28 cellular contexts compared by ENCODE assay signal in genomic region chr21:42748620-42749176, GRCh38.
DNase-seq lines count a peak whose midpoint lies in the region; ATAC-seq and TF ChIP-seq lines count a peak whose summit lies in the region.
"Had no signal": no experiment of that assay in that cellular context is flagged by ENCODE, and none has a peak within 500 bp of the region (broad histone marks: within the 10 kb centered on the region; RNA-seq: fewer than 3 reads in every experiment).

No MANE protein-coding gene starts in this region.

- TF ChIP-seq POLR2A in stomach (IDR thresholded peaks at IDR 0.05), result no peak

- TF ChIP-seq CTCF in stomach (IDR thresholded peaks at IDR 0.05), result no peak
- TF ChIP-seq CTCF in osteocyte (IDR thresholded peaks at IDR 0.05), result no peak

- peaks cover 15% of the 10 kb centered on the region for H3K4me1 Mint-ChIP-seq in T-helper 1 cell treated with Interleukin-12 subunit alpha and Interleukin-12 subunit beta and Interleukin-4 antibody, amounts not matched to agents 30 μg/mL and 1 μg/mL, for 36 hours (ENCODE audit: low read depth)
- H3K4me1 Mint-ChIP-seq in T-helper 17 cell (peaks cover 13% of the 10 kb centered on the region), osteocyte (ENCODE audit: unreplicated experiment) (no peaks in the 10 kb centered on the region)

- H3K4me3 Mint-ChIP-seq in T-helper 1 cell treated with Interleukin-12 subunit alpha and Interleukin-12 subunit beta and Interleukin-4 antibody, amounts not matched to agents 30 μg/mL and 1 μg/mL, for 36 hours, result no peak overlapping the region
- H3K4me3 Mint-ChIP-seq in T-helper 17 cell, result no peak overlapping the region
- H3K4me3 Mint-ChIP-seq in osteocyte (ENCODE audit: unreplicated experiment), result no peak overlapping the region
- H3K4me3 Mint-ChIP-seq: activated naive CD4-positive, alpha-beta T cell treated with anti-CD3 and anti-CD28 coated beads for 36 hours had no signal

- H3K4me3 ChIP-seq in muscle layer of colon (ENCODE audit: low read depth in 1 of 2, low read length in 2 of 2) (no peak overlapping the region), stomach (no peak overlapping the region)
- H3K4me3 ChIP-seq: ascending aorta, lower lobe of right lung, thyroid gland had no signal

- peak overlapping the region; percentile 50 for H3K9ac ChIP-seq in muscle layer of colon (ENCODE audit: low read length)

- H3K27me3 ChIP-seq in muscle layer of colon (ENCODE audit: control insufficient read depth in 1 of 2, insufficient read depth in 2 of 2, low read length in 2 of 2) (no peaks in the 10 kb centered on the region), stomach (no peaks in the 10 kb centered on the region)
- H3K27me3 ChIP-seq: ascending aorta, thyroid gland had no signal

- H3K27ac ChIP-seq in muscle layer of colon (ENCODE audit: low read depth, low read length) (peak overlapping the region; percentile 97), stomach (peak overlapping the region in 3 of 5 donors; percentile 68 to 88 (median 70))
- H3K27ac ChIP-seq: 22Rv1, ascending aorta, lower lobe of right lung, thyroid gland had no signal

- H3K9me3 Mint-ChIP-seq in T-helper 1 cell treated with Interleukin-12 subunit alpha and Interleukin-12 subunit beta and Interleukin-4 antibody, amounts not matched to agents 30 μg/mL and 1 μg/mL, for 36 hours, result no peaks in the 10 kb centered on the region
- no peaks in the 10 kb centered on the region for H3K9me3 Mint-ChIP-seq in osteocyte (ENCODE audit: unreplicated experiment)
- H3K9me3 Mint-ChIP-seq: activated naive CD4-positive, alpha-beta T cell treated with anti-CD3 and anti-CD28 coated beads for 36 hours had no signal

- no peak for DNase-seq in T-helper 1 cell
- no peak for DNase-seq in T-helper 17 cell
- no peak for DNase-seq in stomach
- DNase-seq in NCI-H1930 (lab: John Stamatoyannopoulos, UW), result no peak
- no peak for DNase-seq in osteocyte (ENCODE audit: extremely low spot score, unreplicated experiment)
- DNase-seq: activated naive CD4-positive, alpha-beta T cell treated with anti-CD3 and anti-CD28 coated beads for 36 hours; activated T-cell treated with anti-CD3 and anti-CD28 coated beads, Interleukin-2, amount 50 U/mL, for 48 hours; AML-193; Calu3; central memory CD4-positive, alpha-beta T cell; dermis blood vessel endothelial cell; KG1; lower lobe of right lung; NCI-H1436 treated with DMSO at 0.1 percent for 48 hours; NCI-H446 treated with DMSO at 0.1 percent for 48 hours; NK-92 treated with Interleukin-12 subunit alpha and Interleukin-12 subunit beta, amount 100 ng/mL, for 24 hours; nucleus accumbens; retina; SIG-M5; stimulated activated naive CD4-positive, alpha-beta T cell treated with Interleukin-2 at 50 U/mL for 16 hours; SW 1271; thyroid gland had no signal

- peaks cover 45% of the 10 kb centered on the region for H3K4me1 ChIP-seq in muscle layer of colon (ENCODE audit: insufficient read depth, low read length)
- H3K4me1 ChIP-seq in stomach, result peaks cover 0 to 37% (median 12%) of the 10 kb centered on the region in 4 donors
- H3K4me1 ChIP-seq: ascending aorta, thyroid gland had no signal

- no peaks in the 10 kb centered on the region for H3K36me3 Mint-ChIP-seq in T-helper 1 cell treated with Interleukin-12 subunit alpha and Interleukin-12 subunit beta and Interleukin-4 antibody, amounts not matched to agents 30 μg/mL and 1 μg/mL, for 36 hours (ENCODE audit: low read depth)
- H3K36me3 Mint-ChIP-seq in T-helper 17 cell (ENCODE audit: low read depth) (peaks cover 2% of the 10 kb centered on the region), osteocyte (ENCODE audit: unreplicated experiment) (no peaks in the 10 kb centered on the region)

- peaks cover 35% of the 10 kb centered on the region for H3K36me3 ChIP-seq in muscle layer of colon (ENCODE audit: insufficient read depth, low read length)
- peaks cover 0 to 12% (median 0%) of the 10 kb centered on the region in 4 donors for H3K36me3 ChIP-seq in stomach
- H3K36me3 ChIP-seq: ascending aorta, lower lobe of right lung, thyroid gland had no signal

- WGBS in stomach, 5 donors, result 58 to 66% (median 61%) methylated on average over 13 of the region's 13 CpGs

- H3K27me3 Mint-ChIP-seq in T-helper 1 cell treated with Interleukin-12 subunit alpha and Interleukin-12 subunit beta and Interleukin-4 antibody, amounts not matched to agents 30 μg/mL and 1 μg/mL, for 36 hours (ENCODE audit: low read depth), result no peaks in the 10 kb centered on the region
- H3K27me3 Mint-ChIP-seq in T-helper 17 cell, result no peaks in the 10 kb centered on the region
- H3K27me3 Mint-ChIP-seq in osteocyte (ENCODE audit: unreplicated experiment), result no peaks in the 10 kb centered on the region

- no peak for TF ChIP-seq EP300 in stomach (IDR thresholded peaks at IDR 0.05)

- ATAC-seq in T-helper 17 cell (no peak), HG02623 (IDR thresholded peaks at IDR 0.05; ENCODE audit: unreplicated experiment) (no peak)
- ATAC-seq: lower lobe of right lung, Panc1 had no signal

- intact Hi-C loops in stomach (cut with DNase I; ENCODE audit: low total_unique reads), result no loop called here

- H3K27ac Mint-ChIP-seq in T-helper 1 cell treated with Interleukin-12 subunit alpha and Interleukin-12 subunit beta and Interleukin-4 antibody, amounts not matched to agents 30 μg/mL and 1 μg/mL, for 36 hours, result peak overlapping the region; percentile 26
- H3K27ac Mint-ChIP-seq in T-helper 17 cell (peak overlapping the region; percentile 96), osteocyte (ENCODE audit: unreplicated experiment) (no peak overlapping the region)
- H3K27ac Mint-ChIP-seq: activated naive CD4-positive, alpha-beta T cell treated with anti-CD3 and anti-CD28 coated beads for 36 hours had no signal

- H3K9me3 ChIP-seq in T-helper 17 cell (ENCODE audit: control insufficient read depth, low read length, poor library complexity, severe bottlenecking) (no peaks in the 10 kb centered on the region), muscle layer of colon (ENCODE audit: low read length) (no peaks in the 10 kb centered on the region), stomach (no peaks in the 10 kb centered on the region)
- H3K9me3 ChIP-seq: ascending aorta, lower lobe of right lung, thyroid gland had no signal
